ENCODE assay signal across 1 cellular context in genomic region chr2:46310446-46310845, GRCh38.
TF ChIP-seq lines count a peak whose summit lies in the region.

No MANE protein-coding gene starts in this region.

TF ChIP-seq in IMR-90, 13 proteins besides CTCF, POLR2A, EP300 and RAD21:
- TF ChIP-seq ELK1 (IDR thresholded peaks at IDR 0.05; ENCODE audit: borderline replicate concordance, low read depth, low read length), result no peak
- no peak for TF ChIP-seq CEBPB (IDR thresholded peaks at IDR 0.05; ENCODE audit: low read depth, low read length)
- no peak for TF ChIP-seq CHD1 (IDR thresholded peaks at IDR 0.05; ENCODE audit: low read depth, low read length)
- TF ChIP-seq FOS (IDR thresholded peaks at IDR 0.05; ENCODE audit: low read depth, low read length), result no peak
- no peak for TF ChIP-seq NFE2L2 (IDR thresholded peaks at IDR 0.05; ENCODE audit: low read depth, low read length)
- TF ChIP-seq SMC3 (IDR thresholded peaks at IDR 0.05; ENCODE audit: low read depth, low read length), result no peak
- TF ChIP-seq, protein P1, sequence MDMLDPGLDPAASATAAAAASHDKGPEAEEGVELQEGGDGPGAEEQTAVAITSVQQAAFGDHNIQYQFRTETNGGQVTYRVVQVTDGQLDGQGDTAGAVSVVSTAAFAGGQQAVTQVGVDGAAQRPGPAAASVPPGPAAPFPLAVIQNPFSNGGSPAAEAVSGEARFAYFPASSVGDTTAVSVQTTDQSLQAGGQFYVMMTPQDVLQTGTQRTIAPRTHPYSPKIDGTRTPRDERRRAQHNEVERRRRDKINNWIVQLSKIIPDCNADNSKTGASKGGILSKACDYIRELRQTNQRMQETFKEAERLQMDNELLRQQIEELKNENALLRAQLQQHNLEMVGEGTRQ (IDR thresholded peaks at IDR 0.05; ENCODE audit: low read depth, low read length), result no peak
- TF ChIP-seq RCOR1 (IDR thresholded peaks at IDR 0.05; ENCODE audit: insufficient replicate concordance, low read length), result no peak
- TF ChIP-seq RFX5 (IDR thresholded peaks at IDR 0.05; ENCODE audit: low read depth, low read length), result no peak
- no peak for TF ChIP-seq MAZ (IDR thresholded peaks at IDR 0.05; ENCODE audit: borderline replicate concordance, low read depth, low read length)
- TF ChIP-seq MXI1 (IDR thresholded peaks at IDR 0.05; ENCODE audit: borderline replicate concordance, low read depth, low read length), result no peak
- no peak for TF ChIP-seq MAFK (IDR thresholded peaks at IDR 0.05; ENCODE audit: low read depth, low read length)
- TF ChIP-seq BHLHE40 (IDR thresholded peaks at IDR 0.05; ENCODE audit: low read depth, low read length), result no peak
TF ChIP-seq in IMR-90: peak in this region for 0.
